In genomic region chr7:98136423-98136822, GRCh38 we compare ENCODE assay signal across 23 cellular contexts. TPM values are rescaled to one million over a fixed set of nuclear protein-coding genes. Genes with fewer than 3 reads are reported as not detected.
A peak's percentile ranks its signal among the peaks of the same experiment; 100 is the strongest.
DNase-seq lines count a peak whose midpoint lies in the region; ATAC-seq, FAIRE-seq and TF ChIP-seq lines count a peak whose summit lies in the region.
"Had no signal": no experiment of that assay in that cellular context is flagged by ENCODE, and none has a peak within 500 bp of the region (broad histone marks: within the 10 kb centered on the region; RNA-seq: fewer than 3 reads in every experiment).

No MANE protein-coding gene starts in this region.

- no peaks in the 10 kb centered on the region for H3K9me2 ChIP-seq in HCT116 (ENCODE audit: insufficient read depth)

- H3K27ac Mint-ChIP-seq in endothelial cell (ENCODE audit: unreplicated experiment) (peak overlapping the region; percentile 7), chondrocyte (ENCODE audit: unreplicated experiment) (no peak overlapping the region)
- H3K27ac Mint-ChIP-seq: T-helper 17 cell had no signal

- peak overlapping the region; percentile 33 for H3K4me2 ChIP-seq in HCT116 (ENCODE audit: low read length)

- POLR2A ChIA-PET in HCT116 (lab: Charles Lee) = no interaction called here

- BruUV-seq in HCT116 (replicated peaks; lab: Mats Ljungman, UMichigan) = no TSS peak

- H3K36me3 ChIP-seq in HCT116 (ENCODE audit: control insufficient read depth in 1 of 2, insufficient read depth in 2 of 2, low read length in 2 of 2) = peaks cover 0 to 2% of the 10 kb centered on the region in 2 experiments; a peak in 1 of 4 replicates
- H3K36me3 ChIP-seq in small intestine (ENCODE audit: control insufficient read depth in 2 of 2, insufficient read depth in 2 of 2, low read length in 2 of 2) = peaks cover 0 to 6% of the 10 kb centered on the region in 2 donors
- H3K36me3 ChIP-seq: MG63 had no signal

- TF ChIP-seq RAD21 in HCT116 (IDR thresholded peaks at IDR 0.05; ENCODE audit: low read depth) = no peak

- peaks cover 49% of the 10 kb centered on the region for H3K4me1 Mint-ChIP-seq in endothelial cell (ENCODE audit: unreplicated experiment)
- H3K4me1 Mint-ChIP-seq in chondrocyte (ENCODE audit: low read depth) = peaks cover 32% of the 10 kb centered on the region

- 43 to 72% (median 63%) methylated on average over 5 of the region's 5 CpGs for WGBS in small intestine, 3 donors

- TF ChIP-seq POLR2A in HCT116 (IDR thresholded peaks at IDR 0.05; ENCODE audit: borderline replicate concordance, extremely low read depth, insufficient read depth, insufficient read length) = no peak

- H3K9me3 Mint-ChIP-seq in endothelial cell (ENCODE audit: unreplicated experiment) = no peaks in the 10 kb centered on the region
- no peaks in the 10 kb centered on the region for H3K9me3 Mint-ChIP-seq in chondrocyte (ENCODE audit: low read depth)

- CTCF ChIA-PET in HCT116 (lab: Charles Lee) = interaction anchor here (1.5 kb wide), 1 partner anchor 115 kb away, joined by 3 read pairs; no protein-coding TSS in a partner anchor

- RAD21 ChIA-PET in HCT116 (lab: Charles Lee; ENCODE audit: low non-redundant PET in 1 of 2, low total read pairs in 2 of 2, uncharacterized antibody in 2 of 2, unreplicated experiment in 2 of 2) = no interaction called here

- ATAC-seq in HCT116 (peak; percentile 65), HG03457 (IDR thresholded peaks at IDR 0.05; ENCODE audit: unreplicated experiment) (no peak)
- no peak for ATAC-seq in stimulated activated naive CD8-positive, alpha-beta T cell treated with anti-CD3 and anti-CD28 coated beads, Interleukin-15, Interleukin-2, amounts not matched to agents 100 U/mL and 50 U/mL, for 24 hours
- ATAC-seq: T-helper 17 cell had no signal

- H3K36me3 Mint-ChIP-seq in endothelial cell (ENCODE audit: low read depth, unreplicated experiment) (peaks cover 19% of the 10 kb centered on the region), chondrocyte (ENCODE audit: low read depth) (peaks cover 10% of the 10 kb centered on the region)

- TF ChIP-seq CTCF in C4-2B (conservative IDR thresholded peaks at IDR 0.05) = no peak
- no peak for TF ChIP-seq CTCF in HCT116 (IDR thresholded peaks at IDR 0.05 in 2 of 3, conservative IDR thresholded peaks at IDR 0.05 in 1 of 3; ENCODE audit: borderline replicate concordance in 1 of 3, insufficient read depth in 1 of 3, low read depth in 2 of 3, low read length in 2 of 3)
- TF ChIP-seq CTCF in endothelial cell (IDR thresholded peaks at IDR 0.05; ENCODE audit: unreplicated experiment) = no peak
- TF ChIP-seq CTCF in chondrocyte (IDR thresholded peaks at IDR 0.05) = no peak

- peaks cover 48 to 56% of the 10 kb centered on the region in 2 experiments for H3K4me1 ChIP-seq in HCT116 (ENCODE audit: control insufficient read depth in 1 of 2, insufficient read depth in 2 of 2, low read length in 2 of 2)
- H3K4me1 ChIP-seq in small intestine (ENCODE audit: control insufficient read depth in 2 of 2, insufficient read depth in 1 of 2, low read depth in 1 of 2, low read length in 1 of 2) = peaks cover 5 to 10% of the 10 kb centered on the region in 2 donors

- no peak overlapping the region for H3K9ac ChIP-seq in HCT116 (ENCODE audit: low read length)
- H3K9ac ChIP-seq: GM23248 had no signal

- no peak overlapping the region for H3K4me3 Mint-ChIP-seq in endothelial cell (ENCODE audit: unreplicated experiment)
- no peak overlapping the region for H3K4me3 Mint-ChIP-seq in chondrocyte (ENCODE audit: unreplicated experiment)
- H3K4me3 Mint-ChIP-seq: T-helper 17 cell had no signal

- H3K79me2 ChIP-seq in HCT116 (ENCODE audit: insufficient read depth, low read length) = peaks cover 21% of the 10 kb centered on the region; the same call in 1 of the 2 replicates

- no peak overlapping the region for H2AFZ ChIP-seq in HCT116 (ENCODE audit: low read depth, low read length, poor library complexity, severe bottlenecking)
- H2AFZ ChIP-seq: GM23248 had no signal

- H3K4me3 ChIP-seq in HCT116 (replicated peaks in 1 of 2; ENCODE audit: low read depth in 1 of 2, low read length in 2 of 2) (no peak overlapping the region), small intestine (ENCODE audit: low read depth in 1 of 2, low read length in 2 of 2) (no peak overlapping the region)
- H3K4me3 ChIP-seq: GM23248, MG63, SK-N-MC had no signal

- H3K27ac ChIP-seq in C4-2B (peak overlapping the region; percentile 79), HCT116 (ENCODE audit: low read depth, low read length) (no peak overlapping the region), small intestine (ENCODE audit: low read depth in 1 of 2, low read length in 1 of 2) (no peak overlapping the region)
- H3K27ac ChIP-seq: GM23248, RWPE1, SK-N-MC had no signal

- FAIRE-seq in small intestine (lab: Jason Lieb, UNC) = no peak

- intact Hi-C loops in HCT116 (cut with micrococcal nuclease) = no loop called here

- peaks cover 27% of the 10 kb centered on the region; the same call in 1 of the 2 replicates for H4K20me1 ChIP-seq in HCT116 (ENCODE audit: insufficient read depth)

- no peaks in the 10 kb centered on the region for H3K9me3 ChIP-seq in HCT116 (ENCODE audit: control insufficient read depth in 1 of 2, insufficient read depth in 1 of 2, low read depth in 1 of 2, low read length in 2 of 2)
- no peaks in the 10 kb centered on the region for H3K9me3 ChIP-seq in small intestine (ENCODE audit: control insufficient read depth, low read depth)
- H3K9me3 ChIP-seq: MG63 had no signal

- H3K27me3 Mint-ChIP-seq in endothelial cell (ENCODE audit: unreplicated experiment) (peaks cover 3% of the 10 kb centered on the region), chondrocyte (ENCODE audit: low read depth) (no peaks in the 10 kb centered on the region)
- H3K27me3 Mint-ChIP-seq: T-helper 17 cell had no signal

- DNase-seq in HCT116 (ENCODE audit: low read depth, low spot score) (no peak), endothelial cell (ENCODE audit: low spot score) (no peak), small intestine (peak; percentile 19), chondrocyte (ENCODE audit: low spot score) (no peak)
- no peak for DNase-seq in stimulated activated naive CD8-positive, alpha-beta T cell treated with anti-CD3 and anti-CD28 coated beads, Interleukin-15, Interleukin-2, amounts not matched to agents 100 U/mL and 50 U/mL, for 24 hours
- DNase-seq: C1 segment of cervical spinal cord, EL, GF-D8, GM23248, HCEC 1CT, Karpas-422, MG63, NCI-H1048, NCI-H1417 treated with DMSO at 0.1 percent for 48 hours, NCI-H187, NCI-H2107, SHP77 treated with DMSO at 0.1 percent for 48 hours, SW 1271, T-helper 17 cell had no signal

- H3K27me3 ChIP-seq in HCT116 (ENCODE audit: insufficient read depth, low read length) (no peaks in the 10 kb centered on the region), small intestine (ENCODE audit: control insufficient read depth in 2 of 2, insufficient read depth in 2 of 2, low read length in 2 of 2) (no peaks in the 10 kb centered on the region)
- H3K27me3 ChIP-seq: MG63 had no signal

TF ChIP-seq in HCT116, 20 proteins besides CTCF, POLR2A, EP300 and RAD21 (continues in another document):
- TF ChIP-seq JUND (IDR thresholded peaks at IDR 0.05) (no peak), ATF3 (IDR thresholded peaks at IDR 0.05) (no peak), FOSL1 (IDR thresholded peaks at IDR 0.05; ENCODE audit: low read depth) (no peak), ZNF274 (IDR thresholded peaks at IDR 0.05; ENCODE audit: low read depth, low read length) (no peak), EZH2 (IDR thresholded peaks at IDR 0.05) (no peak), POLR2AphosphoS5 (IDR thresholded peaks at IDR 0.05; ENCODE audit: low read depth, low read length) (no peak), REST (IDR thresholded peaks at IDR 0.05; ENCODE audit: low read depth) (no peak), ZFX (IDR thresholded peaks at IDR 0.05) (no peak), YY1 (IDR thresholded peaks at IDR 0.05; ENCODE audit: extremely low read depth, insufficient replicate concordance, low read depth, low read length) (no peak), ELF1 (IDR thresholded peaks at IDR 0.05; ENCODE audit: borderline replicate concordance, low read depth) (no peak), MAX (IDR thresholded peaks at IDR 0.05) (no peak)

RNA-seq across cellular contexts. Expression of gene LMTK2, which starts 29.8 kb away (rescaled TPM):
- total RNA-seq in HCT116 (2021; ENCODE audit: unreplicated experiment) = 17.8 TPM
- 6.3 and 6.5 TPM in 2 replicates for polyA plus RNA-seq in HCT116 (2012)
- 32.5 TPM for total RNA-seq in endothelial cell (ENCODE audit: unreplicated experiment)
- polyA plus RNA-seq in small intestine = 1 to 10 TPM; 3.8 to 9.8 (median 5.4) TPM
- total RNA-seq in chondrocyte = 14.9 to 15.2 TPM (median 15.0 TPM) in 3 replicates
